ENCODE assay signal across 30 cellular contexts in the genomic region with DNA sequence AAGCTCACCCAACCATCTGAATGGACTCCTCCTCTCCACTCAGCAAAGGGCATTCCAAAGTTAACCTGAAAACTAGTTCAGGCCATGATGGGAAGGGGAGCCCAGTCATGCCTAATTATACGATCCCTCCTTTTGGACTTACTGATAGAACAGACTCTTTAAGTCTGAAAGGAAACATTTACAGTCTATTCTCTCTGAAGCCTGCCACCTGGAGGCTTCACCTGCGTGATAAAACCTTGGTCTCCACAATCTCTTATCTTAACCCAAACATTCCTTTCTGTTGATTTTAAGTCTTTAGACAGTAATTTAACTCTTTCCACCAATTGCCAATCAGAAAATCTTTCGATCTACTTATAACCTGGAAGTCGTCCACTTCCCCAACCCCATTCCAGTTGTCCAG. TPM values are rescaled to one million over a fixed set of nuclear protein-coding genes. Genes with fewer than 3 reads are reported as not detected.
A peak's percentile ranks its signal among the peaks of the same experiment; 100 is the strongest.
DNase-seq lines count a peak whose midpoint lies in the region; ATAC-seq, FAIRE-seq and TF ChIP-seq lines count a peak whose summit lies in the region.
"Had no signal": no experiment of that assay in that cellular context is flagged by ENCODE, and none has a peak within 500 bp of the region (broad histone marks: within the 10 kb centered on the region; RNA-seq: fewer than 3 reads in every experiment).

No MANE protein-coding gene starts in this region.

- no peak overlapping the region for H3K4me3 ChIP-seq in naive thymus-derived CD4-positive, alpha-beta T cell (ENCODE audit: low read length)
- H3K4me3 ChIP-seq in A673 (ENCODE audit: low read depth, low read length, poor library complexity, severe bottlenecking) = no peak overlapping the region
- H3K4me3 ChIP-seq: neural progenitor cell had no signal

- DNase-seq in activated naive CD4-positive, alpha-beta T cell treated with anti-CD3 and anti-CD28 coated beads, Interleukin-2, amount 10 ng/mL, durations not matched to agents 7 days and 5 days = no peak
- DNase-seq in activated naive CD4-positive, alpha-beta T cell treated with Interleukin-2 at 50 U/mL for 16 hours = no peak
- DNase-seq in GM18507 (ENCODE audit: extremely low spot score, insufficient read length, low read depth) = no peak
- no peak for DNase-seq in activated B cell treated with CpG ODN at 0.5 μM for 24 hours
- DNase-seq in naive thymus-derived CD4-positive, alpha-beta T cell = no peak
- DNase-seq in A673 (ENCODE audit: low spot score) = no peak
- DNase-seq in activated T-cell treated with anti-CD3 and anti-CD28 coated beads for 4 hours = no peak
- DNase-seq: activated CD4-positive, alpha-beta T cell treated with anti-CD3 and anti-CD28 coated beads, Interleukin-2, amount 50 U/mL, for 1 hour; aorta; COR-L47; gastrocnemius medialis; hippocampal formation; IMR-90; mammary epithelial cell; NCI-H146; retina; SHP77 treated with DMSO at 0.1 percent for 48 hours had no signal

- POLR2A ChIA-PET in activated B cell treated with CpG ODN at 0.5 μM for 24 hours (lab: Charles Lee) (no interaction called here), A673 (lab: Charles Lee; ENCODE audit: low non-redundant PET) (no interaction called here)
- POLR2A ChIA-PET in naive thymus-derived CD4-positive, alpha-beta T cell (lab: Charles Lee) = interaction anchor here (1.2 to 1.3 kb wide), 2 partner anchors 10 to 12 kb away, joined by 4 to 5 read pairs; a partner anchor contains a TSS

- peak; percentile 24 for FAIRE-seq in GM18507 (lab: Jason Lieb, UNC)
- FAIRE-seq: endothelial cell of umbilical vein, RCC 7860 had no signal

- intact Hi-C loops in activated B cell treated with CpG ODN at 0.5 μM for 24 hours (cut with micrococcal nuclease) (no loop called here), A673 (cut with micrococcal nuclease; ENCODE audit: unreplicated experiment) (no loop called here)
- intact Hi-C loops in naive thymus-derived CD4-positive, alpha-beta T cell (cut with micrococcal nuclease) = loop anchor here in 1 of 2 donors (10.0 kb wide), 1 partner anchor 128 kb away; no protein-coding TSS in a partner anchor

- H3K4me1 ChIP-seq in naive thymus-derived CD4-positive, alpha-beta T cell (ENCODE audit: control insufficient read depth in 2 of 2, insufficient read depth in 2 of 2, low read length in 2 of 2) = peaks cover 0 to 9% of the 10 kb centered on the region in 2 donors
- no peaks in the 10 kb centered on the region for H3K4me1 ChIP-seq in A673 (ENCODE audit: insufficient read depth, low read length, poor library complexity, severe bottlenecking)
- H3K4me1 ChIP-seq: gastrocnemius medialis had no signal

- CTCF ChIA-PET in activated naive CD4-positive, alpha-beta T cell treated with anti-CD3 and anti-CD28 coated beads, Interleukin-2, amount 10 ng/mL, durations not matched to agents 7 days and 5 days (lab: Charles Lee) = interaction anchor here (2.2 to 2.9 kb wide), 2 partner anchors 10 to 27 kb away, joined by 5 to 10 read pairs; no protein-coding TSS in a partner anchor
- CTCF ChIA-PET in activated B cell treated with CpG ODN at 0.5 μM for 24 hours (lab: Charles Lee) (no interaction called here), A673 (lab: Charles Lee) (no interaction called here)
- CTCF ChIA-PET in naive thymus-derived CD4-positive, alpha-beta T cell (lab: Charles Lee) = interaction anchor here (2.7 kb wide), 1 partner anchor 28 kb away, joined by 12 read pairs; no protein-coding TSS in a partner anchor

- no peaks in the 10 kb centered on the region for H3K36me3 ChIP-seq in naive thymus-derived CD4-positive, alpha-beta T cell (ENCODE audit: control insufficient read depth in 2 of 3, insufficient read depth in 3 of 3, low read length in 3 of 3)
- H3K36me3 ChIP-seq in A673 (ENCODE audit: insufficient read depth, low read length, poor library complexity, severe bottlenecking) = no peaks in the 10 kb centered on the region
- H3K36me3 ChIP-seq: gastrocnemius medialis, neural progenitor cell had no signal

- no peak overlapping the region for H3K27ac ChIP-seq in naive thymus-derived CD4-positive, alpha-beta T cell (ENCODE audit: low read depth, low read length)
- H3K27ac ChIP-seq in A673 (ENCODE audit: low read depth, low read length, poor library complexity, severe bottlenecking) = no peak overlapping the region
- H3K27ac ChIP-seq: gastrocnemius medialis, neural progenitor cell, parathyroid adenoma had no signal

- no peak for TF ChIP-seq CTCF in activated B cell treated with CpG ODN at 0.5 μM for 24 hours (IDR thresholded peaks at IDR 0.05)
- TF ChIP-seq CTCF in A673 (conservative IDR thresholded peaks at IDR 0.05; ENCODE audit: low read depth, low read length) = no peak

- no peaks in the 10 kb centered on the region for H3K36me3 Mint-ChIP-seq in activated naive CD4-positive, alpha-beta T cell treated with anti-CD3 and anti-CD28 coated beads, Interleukin-2, amount 10 ng/mL, durations not matched to agents 7 days and 5 days
- no peaks in the 10 kb centered on the region for H3K36me3 Mint-ChIP-seq in activated B cell treated with CpG ODN at 0.5 μM for 24 hours (ENCODE audit: low read depth)
- H3K36me3 Mint-ChIP-seq in naive thymus-derived CD4-positive, alpha-beta T cell = no peaks in the 10 kb centered on the region
- H3K36me3 Mint-ChIP-seq: activated CD8-positive, alpha-beta memory T cell treated with anti-CD3 and anti-CD28 coated beads, Interleukin-2, amount 10 ng/mL, durations not matched to agents 7 days and 5 days; neural progenitor cell had no signal

- ATAC-seq in activated B cell treated with CpG ODN at 0.5 μM for 24 hours (ENCODE audit: low read depth) = no peak
- ATAC-seq in naive thymus-derived CD4-positive, alpha-beta T cell = no peak
- no peak for ATAC-seq in activated CD4-positive, CD25-positive, alpha-beta regulatory T cell treated with anti-CD3 and anti-CD28 coated beads, Interleukin-2, amount 50 U/mL, for 24 hours
- ATAC-seq: gastrocnemius medialis had no signal

- H3K27me3 ChIP-seq in naive thymus-derived CD4-positive, alpha-beta T cell (ENCODE audit: control insufficient read depth in 2 of 2, insufficient read depth in 2 of 2, low read length in 2 of 2) = no peaks in the 10 kb centered on the region
- no peaks in the 10 kb centered on the region for H3K27me3 ChIP-seq in A673 (replicated peaks; ENCODE audit: insufficient read depth, low read depth, low read length, poor library complexity)

- H3K9me3 ChIP-seq in naive thymus-derived CD4-positive, alpha-beta T cell (ENCODE audit: control insufficient read depth in 2 of 3, low read length in 3 of 3) = no peaks in the 10 kb centered on the region
- no peaks in the 10 kb centered on the region for H3K9me3 ChIP-seq in A673 (ENCODE audit: low read depth, low read length, poor library complexity, severe bottlenecking)
- H3K9me3 ChIP-seq: gastrocnemius medialis had no signal

- peaks cover 21% of the 10 kb centered on the region for H3K4me1 Mint-ChIP-seq in activated naive CD4-positive, alpha-beta T cell treated with anti-CD3 and anti-CD28 coated beads, Interleukin-2, amount 10 ng/mL, durations not matched to agents 7 days and 5 days
- peaks cover 15% of the 10 kb centered on the region for H3K4me1 Mint-ChIP-seq in activated B cell treated with CpG ODN at 0.5 μM for 24 hours
- peaks cover 10 to 28% (median 17%) of the 10 kb centered on the region in 7 donors for H3K4me1 Mint-ChIP-seq in naive thymus-derived CD4-positive, alpha-beta T cell

- H3K27ac Mint-ChIP-seq in activated naive CD4-positive, alpha-beta T cell treated with anti-CD3 and anti-CD28 coated beads, Interleukin-2, amount 10 ng/mL, durations not matched to agents 7 days and 5 days = peak overlapping the region; percentile 9
- H3K27ac Mint-ChIP-seq in activated B cell treated with CpG ODN at 0.5 μM for 24 hours = no peak overlapping the region
- H3K27ac Mint-ChIP-seq in naive thymus-derived CD4-positive, alpha-beta T cell = peak overlapping the region in 7 of 9 donors; percentile 3 to 77 (median 46)
- H3K27ac Mint-ChIP-seq: activated CD8-positive, alpha-beta memory T cell treated with anti-CD3 and anti-CD28 coated beads, Interleukin-2, amount 10 ng/mL, durations not matched to agents 7 days and 5 days; neural progenitor cell; stimulated activated naive B cell treated with anti-CD40 and anti-IgM and Interleukin-4, amounts not matched to agents 10 μg/mL and 1 μg/mL and 100 μg/mL, for 72 hours had no signal

- no peaks in the 10 kb centered on the region for H3K9me3 Mint-ChIP-seq in activated naive CD4-positive, alpha-beta T cell treated with anti-CD3 and anti-CD28 coated beads, Interleukin-2, amount 10 ng/mL, durations not matched to agents 7 days and 5 days
- H3K9me3 Mint-ChIP-seq in activated B cell treated with CpG ODN at 0.5 μM for 24 hours = peaks cover 4% of the 10 kb centered on the region
- H3K9me3 Mint-ChIP-seq in naive thymus-derived CD4-positive, alpha-beta T cell = peaks cover 0 to 1% (median 0%) of the 10 kb centered on the region in 11 donors
- H3K9me3 Mint-ChIP-seq: neural progenitor cell had no signal

- BruUV-seq in A673 (replicated peaks; lab: Mats Ljungman, UMichigan) = no TSS peak

- peaks cover 22% of the 10 kb centered on the region for H3K27me3 Mint-ChIP-seq in activated naive CD4-positive, alpha-beta T cell treated with anti-CD3 and anti-CD28 coated beads, Interleukin-2, amount 10 ng/mL, durations not matched to agents 7 days and 5 days
- no peaks in the 10 kb centered on the region for H3K27me3 Mint-ChIP-seq in activated B cell treated with CpG ODN at 0.5 μM for 24 hours
- peaks cover 0 to 11% (median 0%) of the 10 kb centered on the region in 5 donors for H3K27me3 Mint-ChIP-seq in naive thymus-derived CD4-positive, alpha-beta T cell

- peak overlapping the region; percentile 65 for H3K4me3 Mint-ChIP-seq in activated naive CD4-positive, alpha-beta T cell treated with anti-CD3 and anti-CD28 coated beads, Interleukin-2, amount 10 ng/mL, durations not matched to agents 7 days and 5 days
- peak overlapping the region; percentile 84 for H3K4me3 Mint-ChIP-seq in activated B cell treated with CpG ODN at 0.5 μM for 24 hours
- peak overlapping the region in 9 of 10 donors; percentile 72 to 89 (median 83) for H3K4me3 Mint-ChIP-seq in naive thymus-derived CD4-positive, alpha-beta T cell
- H3K4me3 Mint-ChIP-seq: neural progenitor cell had no signal

RNA-seq across cellular contexts. Expression of a gene that starts 9.0 kb away (rescaled TPM):
- total RNA-seq in activated B cell treated with CpG ODN at 0.5 μM for 24 hours = not detected in 2 replicates
- total RNA-seq in naive thymus-derived CD4-positive, alpha-beta T cell = 1 to 10 TPM in 4 of 5 experiments, under 1 TPM in 1; 0.24 to 9.3 (median 3.7) TPM
- 1 to 10 TPM; 1.3 to 2.2 TPM for polyA plus RNA-seq in naive thymus-derived CD4-positive, alpha-beta T cell
- total RNA-seq in A673 (2021) = 2.6 and 4.0 TPM in 2 replicates

RNA-seq across cellular contexts. Expression of a gene that starts 25.9 kb away (rescaled TPM):
- total RNA-seq in activated B cell treated with CpG ODN at 0.5 μM for 24 hours (not detected in 2 replicates), A673 (2021) (not detected in 2 replicates)
- total RNA-seq in naive thymus-derived CD4-positive, alpha-beta T cell = not detected
- not detected for polyA plus RNA-seq in naive thymus-derived CD4-positive, alpha-beta T cell
- total RNA-seq: A172; activated CD8-positive, alpha-beta memory T cell treated with anti-CD3 and anti-CD28 coated beads, Interleukin-2, amount 10 ng/mL, durations not matched to agents 7 days and 5 days; aorta; bronchial epithelial cell; endothelial cell of umbilical vein; G401; gastrocnemius medialis; IMR-90; mammary epithelial cell; mucosa of gallbladder; skeletal muscle tissue; ureter had no signal
- polyA plus RNA-seq: aorta, endothelial cell of umbilical vein, IMR-90, mammary epithelial cell had no signal

RNA-seq across cellular contexts. Expression of a gene that starts 37.4 kb away (rescaled TPM):
- total RNA-seq in activated B cell treated with CpG ODN at 0.5 μM for 24 hours (not detected in 2 replicates), A673 (2021) (not detected in 2 replicates)
- total RNA-seq in naive thymus-derived CD4-positive, alpha-beta T cell = not detected
- polyA plus RNA-seq in naive thymus-derived CD4-positive, alpha-beta T cell = not detected
- total RNA-seq: A172; activated CD8-positive, alpha-beta memory T cell treated with anti-CD3 and anti-CD28 coated beads, Interleukin-2, amount 10 ng/mL, durations not matched to agents 7 days and 5 days; aorta; endothelial cell of umbilical vein; G401; gastrocnemius medialis; IMR-90; mammary epithelial cell; mucosa of gallbladder; skeletal muscle tissue; ureter had no signal
- polyA plus RNA-seq: endothelial cell of umbilical vein, IMR-90, mammary epithelial cell had no signal

Comparison
In these comparisons a context has a peak if more than half of its experiments do, and no peak if none do; other contexts are left out.
1. CTCF ChIA-PET loops: an anchor here in activated naive CD4-positive, alpha-beta T cell treated with anti-CD3 and anti-CD28 coated beads, Interleukin-2, amount 10 ng/mL, durations not matched to agents 7 days and 5 days (2.2 to 2.9 kb wide) and naive thymus-derived CD4-positive, alpha-beta T cell (2.7 kb wide); none called in activated B cell treated with CpG ODN at 0.5 μM for 24 hours and A673.